8 cellular contexts compared by ENCODE assay signal in the genomic region with DNA sequence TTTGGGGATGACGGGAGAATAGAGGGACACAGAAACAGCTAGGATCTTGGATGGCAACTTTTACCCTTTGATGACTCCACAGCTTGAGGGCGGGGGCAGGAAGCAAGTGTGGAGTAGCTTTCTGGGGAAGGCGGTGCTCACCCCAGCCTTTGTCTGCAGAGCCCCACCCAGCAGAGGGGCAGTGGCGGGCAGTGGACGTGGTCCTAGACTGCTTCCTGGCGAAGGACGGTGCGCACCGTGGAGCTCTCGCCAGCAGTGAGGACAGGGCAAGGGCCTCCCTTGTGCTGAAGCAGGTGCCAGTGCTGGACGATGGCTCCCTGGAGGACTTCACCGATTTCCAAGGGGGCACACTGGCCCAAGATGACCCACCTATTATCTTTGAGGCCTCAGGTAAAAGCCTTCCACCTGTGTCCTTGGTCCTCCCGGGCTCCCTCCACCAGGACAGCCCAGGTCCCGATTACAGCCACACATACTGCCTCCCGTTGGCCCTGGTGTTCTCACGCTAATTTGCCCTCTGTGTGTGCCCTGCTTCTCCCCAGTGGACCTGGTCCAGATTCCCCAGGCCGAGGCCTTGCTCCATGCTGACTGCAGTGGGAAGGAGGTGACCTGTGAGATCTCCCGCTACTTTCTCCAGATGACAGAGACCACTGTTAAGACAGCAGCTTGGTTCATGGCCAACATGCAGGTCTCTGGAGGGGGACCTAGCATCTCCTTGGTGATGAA. TPM values are rescaled to one million over a fixed set of nuclear protein-coding genes. Genes with fewer than 3 reads are reported as not detected.
DNase-seq lines count a peak whose midpoint lies in the region; ATAC-seq and TF ChIP-seq lines count a peak whose summit lies in the region.

No MANE protein-coding gene starts in this region.

- H3K27me3 ChIP-seq in RWPE2 (ENCODE audit: insufficient read depth, poor library complexity, severe bottlenecking) (no peaks in the 10 kb centered on the region), esophagus (ENCODE audit: control insufficient read depth in 1 of 2, insufficient read depth in 2 of 2, low read length in 2 of 2) (no peaks in the 10 kb centered on the region), ovary (no peaks in the 10 kb centered on the region)

- TF ChIP-seq POLR2A in ovary (IDR thresholded peaks at IDR 0.05): no peak

- no peak for TF ChIP-seq EP300 in ovary (IDR thresholded peaks at IDR 0.05)

- BruUV-seq in Calu3 (replicated peaks; lab: Mats Ljungman, UMichigan): no TSS peak

- TF ChIP-seq CTCF in Calu3 (IDR thresholded peaks at IDR 0.05; ENCODE audit: unreplicated experiment) (no peak), RWPE2 (IDR thresholded peaks at IDR 0.05; ENCODE audit: poor library complexity, severe bottlenecking) (no peak), ovary (IDR thresholded peaks at IDR 0.05) (no peak)

- H3K36me3 ChIP-seq in RWPE2 (ENCODE audit: low read depth): no peaks in the 10 kb centered on the region
- H3K36me3 ChIP-seq in esophagus (ENCODE audit: control insufficient read depth in 2 of 2, insufficient read depth in 2 of 2, low read length in 1 of 2): peaks cover 3 to 16% of the 10 kb centered on the region in 2 donors
- H3K36me3 ChIP-seq in ovary: no peaks in the 10 kb centered on the region

- intact Hi-C loops in Calu3 (cut with micrococcal nuclease; ENCODE audit: unreplicated experiment): no loop called here
- intact Hi-C loops in ovary (cut with DNase I): no loop called here

- no peak for DNase-seq in Calu3
- DNase-seq in RWPE2 (ENCODE audit: low spot score): peak; percentile 46
- peak in 1 of 5 donors; percentile 38 for DNase-seq in ovary
- no peak for DNase-seq in NCI-H2171 (lab: John Stamatoyannopoulos, UW)
- no peak for DNase-seq in NK-92 (lab: John Stamatoyannopoulos, UW; ENCODE audit: unreplicated experiment)
- no peak for DNase-seq in NCI-H446 treated with DMSO at 0.1 percent for 48 hours (lab: John Stamatoyannopoulos, UW)

- ATAC-seq in RWPE2 (ENCODE audit: low read depth) (no peak), HG02884 (IDR thresholded peaks at IDR 0.05; ENCODE audit: unreplicated experiment) (no peak)

- H3K27ac ChIP-seq in RWPE2 (ENCODE audit: poor library complexity, severe bottlenecking) (peak overlapping the region; percentile 68), esophagus (ENCODE audit: low read depth in 2 of 2, low read length in 1 of 2) (peak overlapping the region; percentile 97 to 98), ovary (peak overlapping the region; percentile 94)

- CTCF ChIA-PET in Calu3 (lab: Charles Lee): interaction anchor here (1.0 kb wide), 1 partner anchor 12 kb away, joined by 3 read pairs; no protein-coding TSS in a partner anchor

- H3K27ac Mint-ChIP-seq in Calu3 (ENCODE audit: unreplicated experiment): peak overlapping the region; percentile 86

- H3K4me3 Mint-ChIP-seq in Calu3 (ENCODE audit: low read depth, unreplicated experiment): peak overlapping the region; percentile 94

- no peak overlapping the region for H3K4me3 ChIP-seq in RWPE2 (ENCODE audit: severe bottlenecking)
- peak overlapping the region; percentile 65 to 82 for H3K4me3 ChIP-seq in esophagus (ENCODE audit: low read depth in 1 of 2, low read length in 2 of 2)
- peak overlapping the region; percentile 59 for H3K4me3 ChIP-seq in ovary

- 34 to 36% methylated on average over 18 of the region's 18 CpGs for WGBS in esophagus, 2 donors
- WGBS in ovary, 3 donors: 58 to 72% (median 72%) methylated on average over 17 to 18 of the region's 18 CpGs

- H3K4me1 ChIP-seq in RWPE2 (ENCODE audit: insufficient read depth, poor library complexity, severe bottlenecking) (peaks cover 4% of the 10 kb centered on the region), esophagus (ENCODE audit: control insufficient read depth in 2 of 2, insufficient read depth in 2 of 2, low read length in 1 of 2) (peaks cover 2 to 17% of the 10 kb centered on the region in 2 donors), ovary (ENCODE audit: insufficient read depth) (peaks cover 17% of the 10 kb centered on the region)

- peaks cover 25% of the 10 kb centered on the region for H3K4me1 Mint-ChIP-seq in Calu3 (ENCODE audit: low read depth, unreplicated experiment)

- no peaks in the 10 kb centered on the region for H3K9me3 Mint-ChIP-seq in Calu3 (ENCODE audit: low read depth, unreplicated experiment)

- no peaks in the 10 kb centered on the region for H3K9me3 ChIP-seq in RWPE2 (ENCODE audit: severe bottlenecking)
- H3K9me3 ChIP-seq in esophagus (ENCODE audit: control insufficient read depth in 2 of 2, insufficient read depth in 1 of 2, low read depth in 1 of 2, low read length in 1 of 2): no peaks in the 10 kb centered on the region
- H3K9me3 ChIP-seq in ovary: no peaks in the 10 kb centered on the region

- peaks cover 33% of the 10 kb centered on the region for H3K36me3 Mint-ChIP-seq in Calu3 (ENCODE audit: insufficient read depth, unreplicated experiment)

- H3K27me3 Mint-ChIP-seq in Calu3 (ENCODE audit: unreplicated experiment): no peaks in the 10 kb centered on the region

RNA-seq across cellular contexts. Expression of gene TAPBPL, which starts 1.2 kb away (rescaled TPM):
- total RNA-seq in Calu3 (2022): 28.0 and 32.7 TPM in 2 replicates
- polyA plus RNA-seq in esophagus: 10 to 100 TPM in 1 of 2 donors, 1 to 10 TPM in 1; 8.9 to 11.9 TPM
- 10 to 100 TPM; 10.3 to 23.4 (median 15.3) TPM for total RNA-seq in ovary
- polyA plus RNA-seq in ovary: 10 to 100 TPM; 16.5 to 37.5 TPM

RNA-seq across cellular contexts. Expression of gene CD27, which starts 8.3 kb away (rescaled TPM):
- total RNA-seq in Calu3 (2022) (not detected in 2 replicates), ovary (under 1 TPM in 5 of 7 donors, not detected in 2; 0.34 to 0.87 (median 0.55) TPM)
- polyA plus RNA-seq in esophagus (under 1 TPM; 0.84 to 0.98 TPM), ovary (under 1 TPM; 0.38 to 0.63 TPM)

RNA-seq across cellular contexts. Expression of gene VAMP1, which starts 17.4 kb away (rescaled TPM):
- 5.0 and 7.4 TPM in 2 replicates for total RNA-seq in Calu3 (2022)
- polyA plus RNA-seq in esophagus: 1 to 10 TPM; 4.3 to 6.6 TPM
- total RNA-seq in ovary: 10 to 100 TPM in 1 of 7 donors, 1 to 10 TPM in 6; 2.5 to 10.5 (median 5.8) TPM
- 10 to 100 TPM in 1 of 2 donors, 1 to 10 TPM in 1; 5.2 to 11.9 TPM for polyA plus RNA-seq in ovary

RNA-seq across cellular contexts. Expression of gene MRPL51, which starts 40.0 kb away (rescaled TPM):
- 213 and 220 TPM in 2 replicates for total RNA-seq in Calu3 (2022)
- 100 to 1,000 TPM in 1 of 2 donors, 10 to 100 TPM in 1; 60.7 to 124 TPM for polyA plus RNA-seq in esophagus
- 100 to 1,000 TPM in 4 of 7 donors, 10 to 100 TPM in 3; 27.5 to 119 (median 108) TPM for total RNA-seq in ovary
- polyA plus RNA-seq in ovary: 100 to 1,000 TPM in 1 of 2 donors, 10 to 100 TPM in 1; 74.1 to 142 TPM

RNA-seq across cellular contexts. Expression of gene NCAPD2, which starts 40.8 kb away (rescaled TPM):
- total RNA-seq in Calu3 (2022) (78.0 and 94.7 TPM in 2 replicates), ovary (10 to 100 TPM; 11.5 to 19.5 (median 16.4) TPM)
- polyA plus RNA-seq in esophagus (10 to 100 TPM; 10.2 to 13.7 TPM), ovary (10 to 100 TPM in 1 of 2 donors, 1 to 10 TPM in 1; 8.8 to 19.4 TPM)
